ENCODE assay signal across 8 cellular contexts in genomic region chr1:198656500-198656932, GRCh38.
DNase-seq lines count a peak whose midpoint lies in the region; ATAC-seq and TF ChIP-seq lines count a peak whose summit lies in the region.

No MANE protein-coding gene starts in this region.

- peak overlapping the region in 7 of 11 experiments; percentile 33 to 97 (median 71); a peak in 14 of 22 replicates for H3K4me2 ChIP-seq in BLaER1 treated with 17β-estradiol and CSF1 and Interleukin-3, amounts not matched to agents 10 nM and 100 nM

- H4K20me1 ChIP-seq in BLaER1 treated with 17β-estradiol and CSF1 and Interleukin-3, amounts not matched to agents 10 nM and 100 nM: peaks cover 0 to 7% (median 0%) of the 10 kb centered on the region in 11 experiments; a peak in 2 of 22 replicates

- H3K27me3 Mint-ChIP-seq in central memory CD8-positive, alpha-beta T cell: no peaks in the 10 kb centered on the region

- peaks cover 0 to 35% (median 0%) of the 10 kb centered on the region in 11 experiments; a peak in 5 of 22 replicates for H3K36me3 ChIP-seq in BLaER1 treated with 17β-estradiol and CSF1 and Interleukin-3, amounts not matched to agents 10 nM and 100 nM
- no peaks in the 10 kb centered on the region for H3K36me3 ChIP-seq in HEK293 (ENCODE audit: control insufficient read depth in 2 of 2, insufficient read depth in 1 of 2, low read length in 2 of 2)

- H3K4me3 Mint-ChIP-seq in central memory CD8-positive, alpha-beta T cell: peak overlapping the region; percentile 68

- peak; percentile 77 for ATAC-seq in central memory CD8-positive, alpha-beta T cell (replicated peaks; ENCODE audit: extremely low read depth, poor library complexity, severe bottlenecking)
- no peak for ATAC-seq in GM19467 (IDR thresholded peaks at IDR 0.05; ENCODE audit: unreplicated experiment)

- H3K9ac ChIP-seq in BLaER1 treated with 17β-estradiol and CSF1 and Interleukin-3, amounts not matched to agents 10 nM and 100 nM: peak overlapping the region in 4 of 11 experiments; percentile 31 to 93 (median 81); a peak in 7 of 22 replicates

- no peaks in the 10 kb centered on the region for H3K9me3 Mint-ChIP-seq in central memory CD8-positive, alpha-beta T cell

- peak overlapping the region in 2 of 10 experiments; percentile 6 to 31; a peak in 2 of 20 replicates for H3K4me3 ChIP-seq in BLaER1 treated with 17β-estradiol and CSF1 and Interleukin-3, amounts not matched to agents 10 nM and 100 nM
- no peak overlapping the region for H3K4me3 ChIP-seq in HEK293 (ENCODE audit: low read depth, low read length)

- H3K4me1 Mint-ChIP-seq in central memory CD8-positive, alpha-beta T cell: peaks cover 62% of the 10 kb centered on the region

- peak overlapping the region; percentile 91 for H3K27ac Mint-ChIP-seq in central memory CD8-positive, alpha-beta T cell (ENCODE audit: low read depth)

- peaks cover 6 to 89% (median 33%) of the 10 kb centered on the region in 10 experiments for H3K4me1 ChIP-seq in BLaER1 treated with 17β-estradiol and CSF1 and Interleukin-3, amounts not matched to agents 10 nM and 100 nM
- peaks cover 3% of the 10 kb centered on the region; the same call in 1 of the 2 replicates for H3K4me1 ChIP-seq in HEK293 (ENCODE audit: control insufficient read depth, insufficient read depth, low read length)

- peak; percentile 85 for DNase-seq in T-helper 22 cell (ENCODE audit: low read depth)
- DNase-seq in central memory CD8-positive, alpha-beta T cell (ENCODE audit: low spot score in 2 of 2): peak; percentile 56 to 75
- peak; percentile 85 for DNase-seq in stimulated activated CD4-positive, alpha-beta T cell treated with anti-CD3 and anti-CD28 coated beads, Interleukin-15, amount 100 ng/mL, for 24 hours
- no peak for DNase-seq in NCI-H446 (lab: John Stamatoyannopoulos, UW)
- no peak for DNase-seq in SHP77 (lab: John Stamatoyannopoulos, UW)

- no peaks in the 10 kb centered on the region for H3K9me3 ChIP-seq in BLaER1 treated with 17β-estradiol and CSF1 and Interleukin-3, amounts not matched to agents 10 nM and 100 nM (replicated peaks in 1 of 11)
- H3K9me3 ChIP-seq in HEK293 (ENCODE audit: control insufficient read depth, insufficient read depth, low read depth, low read length): no peaks in the 10 kb centered on the region

- POLR2A ChIA-PET in HEK293 (lab: Yijun Ruan, JAX): interaction anchor here (0.7 kb wide), 1 partner anchor 384 kb away, joined by 3 read pairs; no protein-coding TSS in a partner anchor

- peaks cover 54% of the 10 kb centered on the region for H3K36me3 Mint-ChIP-seq in central memory CD8-positive, alpha-beta T cell (ENCODE audit: insufficient read depth)

- CTCF ChIA-PET in HEK293 (lab: Yijun Ruan, JAX): interaction anchor here (0.6 kb wide), 1 partner anchor 645 kb away, joined by 3 read pairs; no protein-coding TSS in a partner anchor

- H3K27me3 ChIP-seq in BLaER1 treated with 17β-estradiol and CSF1 and Interleukin-3, amounts not matched to agents 10 nM and 100 nM: no peaks in the 10 kb centered on the region

- TF ChIP-seq CTCF in HEK293 (tag by site-specific recombination; IDR thresholded peaks at IDR 0.05): no peak

- H3K27ac ChIP-seq in BLaER1 treated with 17β-estradiol and CSF1 and Interleukin-3, amounts not matched to agents 10 nM and 100 nM: peak overlapping the region in 7 of 11 experiments; percentile 7 to 98 (median 85); a peak in 12 of 22 replicates
- no peak overlapping the region for H3K27ac ChIP-seq in HEK293 (ENCODE audit: extremely low read depth, low read depth, low read length)

TF ChIP-seq in HEK293, 187 proteins besides CTCF, POLR2A, EP300 and RAD21:
- TF ChIP-seq ZBTB44 (tag by site-specific recombination; IDR thresholded peaks at IDR 0.05) (0 out of 2 replicates have a peak, but pooled peaks have one; percentile 6), OSR2 (tag by site-specific recombination; IDR thresholded peaks at IDR 0.05) (peak; percentile 59; the same call in 1 of the 2 replicates), ZNF280C (tag by site-specific recombination; IDR thresholded peaks at IDR 0.05) (no peak), ZNF747 (tag by site-specific recombination; IDR thresholded peaks at IDR 0.05) (no peak), ZNF335 (tag by site-specific recombination; conservative IDR thresholded peaks at IDR 0.05) (peak; percentile 71), ZBTB7A (tag by site-specific recombination; IDR thresholded peaks at IDR 0.05; ENCODE audit: low read depth) (no peak), SCRT2 (tag by site-specific recombination; IDR thresholded peaks at IDR 0.05) (peak; percentile 53; the same call in 1 of the 2 replicates), ZNF404 (tag by site-specific recombination; IDR thresholded peaks at IDR 0.05) (0 out of 2 replicates have a peak, but pooled peaks have one; percentile 10), PRDM6 (tag by site-specific recombination; IDR thresholded peaks at IDR 0.05) (peak; percentile 80), ZNF324 (tag by site-specific recombination; IDR thresholded peaks at IDR 0.05) (no peak), ZNF600 (tag by site-specific recombination; IDR thresholded peaks at IDR 0.05) (peak; percentile 82), ZBTB17 (tag by site-specific recombination; IDR thresholded peaks at IDR 0.05) (peak; percentile 21; the same call in 1 of the 2 replicates), SCRT1 (tag by site-specific recombination; IDR thresholded peaks at IDR 0.05; ENCODE audit: borderline replicate concordance) (peak; percentile 76; the same call in 1 of the 2 replicates)

Comparison
In these comparisons a context has a peak if more than half of its experiments do, and no peak if none do; other contexts are left out.
1. DNase-seq: peak in T-helper 22 cell (single experiment), central memory CD8-positive, alpha-beta T cell (2 of 2) and stimulated activated CD4-positive, alpha-beta T cell treated with anti-CD3 and anti-CD28 coated beads, Interleukin-15, amount 100 ng/mL, for 24 hours (single experiment); none in NCI-H446 (0 of 2) and SHP77 (0 of 2).